Comparison of ENCODE assay signal across 1 cellular context in the genomic region with DNA sequence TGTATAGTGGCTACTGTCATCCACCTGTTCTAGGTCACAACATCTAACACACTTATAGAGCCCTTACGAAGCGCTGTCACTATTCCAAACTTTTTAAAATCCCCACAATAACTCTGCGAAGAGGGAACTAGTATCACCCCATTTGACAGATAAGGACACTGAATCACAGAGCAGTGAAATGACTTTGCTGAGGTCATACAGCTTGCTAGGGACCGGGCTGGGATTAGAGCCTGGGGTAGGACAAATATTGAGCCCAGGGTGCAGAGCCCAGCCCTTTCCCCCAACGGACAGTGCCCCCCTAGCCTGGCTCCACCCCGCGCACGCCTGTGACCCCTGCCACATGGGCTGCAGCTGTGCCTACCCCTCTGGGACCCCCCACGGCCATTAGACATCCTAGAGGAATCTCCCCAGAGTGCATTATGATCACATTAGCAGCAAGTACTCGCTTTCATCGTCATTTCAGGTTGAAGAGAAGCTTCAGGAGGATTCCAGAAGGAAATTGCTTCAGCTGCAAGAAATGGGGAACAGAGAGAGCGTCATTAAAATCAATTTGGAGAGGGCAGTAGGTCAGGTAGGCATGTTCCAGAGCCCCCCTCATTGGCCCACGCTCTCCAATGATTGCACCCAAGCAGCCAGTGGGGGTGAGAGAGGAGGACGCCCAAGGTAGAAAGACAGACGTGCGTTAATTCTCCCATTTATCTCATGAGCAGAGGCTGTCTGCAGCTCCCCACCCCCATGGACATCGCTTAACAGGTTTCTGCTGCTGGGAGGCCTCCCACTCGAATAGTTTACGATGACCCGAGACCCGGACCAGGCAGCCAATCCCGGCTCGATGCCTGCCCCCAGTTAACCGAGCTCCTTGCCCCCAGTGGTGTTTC.
TF ChIP-seq lines count a peak whose summit lies in the region.

No MANE protein-coding gene starts in this region.

TF ChIP-seq in WTC11, 78 proteins besides CTCF, POLR2A, EP300 and RAD21 (continued from another document):
- no peak for TF ChIP-seq IRF2 (CRISPR knock-in tag; IDR thresholded peaks at IDR 0.05; ENCODE audit: borderline replicate concordance, low read depth)
- TF ChIP-seq, protein P1, sequence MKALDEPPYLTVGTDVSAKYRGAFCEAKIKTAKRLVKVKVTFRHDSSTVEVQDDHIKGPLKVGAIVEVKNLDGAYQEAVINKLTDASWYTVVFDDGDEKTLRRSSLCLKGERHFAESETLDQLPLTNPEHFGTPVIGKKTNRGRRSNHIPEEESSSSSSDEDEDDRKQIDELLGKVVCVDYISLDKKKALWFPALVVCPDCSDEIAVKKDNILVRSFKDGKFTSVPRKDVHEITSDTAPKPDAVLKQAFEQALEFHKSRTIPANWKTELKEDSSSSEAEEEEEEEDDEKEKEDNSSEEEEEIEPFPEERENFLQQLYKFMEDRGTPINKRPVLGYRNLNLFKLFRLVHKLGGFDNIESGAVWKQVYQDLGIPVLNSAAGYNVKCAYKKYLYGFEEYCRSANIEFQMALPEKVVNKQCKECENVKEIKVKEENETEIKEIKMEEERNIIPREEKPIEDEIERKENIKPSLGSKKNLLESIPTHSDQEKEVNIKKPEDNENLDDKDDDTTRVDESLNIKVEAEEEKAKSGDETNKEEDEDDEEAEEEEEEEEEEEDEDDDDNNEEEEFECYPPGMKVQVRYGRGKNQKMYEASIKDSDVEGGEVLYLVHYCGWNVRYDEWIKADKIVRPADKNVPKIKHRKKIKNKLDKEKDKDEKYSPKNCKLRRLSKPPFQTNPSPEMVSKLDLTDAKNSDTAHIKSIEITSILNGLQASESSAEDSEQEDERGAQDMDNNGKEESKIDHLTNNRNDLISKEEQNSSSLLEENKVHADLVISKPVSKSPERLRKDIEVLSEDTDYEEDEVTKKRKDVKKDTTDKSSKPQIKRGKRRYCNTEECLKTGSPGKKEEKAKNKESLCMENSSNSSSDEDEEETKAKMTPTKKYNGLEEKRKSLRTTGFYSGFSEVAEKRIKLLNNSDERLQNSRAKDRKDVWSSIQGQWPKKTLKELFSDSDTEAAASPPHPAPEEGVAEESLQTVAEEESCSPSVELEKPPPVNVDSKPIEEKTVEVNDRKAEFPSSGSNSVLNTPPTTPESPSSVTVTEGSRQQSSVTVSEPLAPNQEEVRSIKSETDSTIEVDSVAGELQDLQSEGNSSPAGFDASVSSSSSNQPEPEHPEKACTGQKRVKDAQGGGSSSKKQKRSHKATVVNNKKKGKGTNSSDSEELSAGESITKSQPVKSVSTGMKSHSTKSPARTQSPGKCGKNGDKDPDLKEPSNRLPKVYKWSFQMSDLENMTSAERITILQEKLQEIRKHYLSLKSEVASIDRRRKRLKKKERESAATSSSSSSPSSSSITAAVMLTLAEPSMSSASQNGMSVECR (CRISPR knock-in tag; IDR thresholded peaks at IDR 0.05; ENCODE audit: borderline replicate concordance): no peak
- no peak for TF ChIP-seq FOXJ3 (CRISPR knock-in tag; IDR thresholded peaks at IDR 0.05; ENCODE audit: borderline replicate concordance)
- TF ChIP-seq, protein P2, sequence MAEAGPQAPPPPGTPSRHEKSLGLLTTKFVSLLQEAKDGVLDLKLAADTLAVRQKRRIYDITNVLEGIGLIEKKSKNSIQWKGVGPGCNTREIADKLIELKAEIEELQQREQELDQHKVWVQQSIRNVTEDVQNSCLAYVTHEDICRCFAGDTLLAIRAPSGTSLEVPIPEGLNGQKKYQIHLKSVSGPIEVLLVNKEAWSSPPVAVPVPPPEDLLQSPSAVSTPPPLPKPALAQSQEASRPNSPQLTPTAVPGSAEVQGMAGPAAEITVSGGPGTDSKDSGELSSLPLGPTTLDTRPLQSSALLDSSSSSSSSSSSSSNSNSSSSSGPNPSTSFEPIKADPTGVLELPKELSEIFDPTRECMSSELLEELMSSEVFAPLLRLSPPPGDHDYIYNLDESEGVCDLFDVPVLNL (CRISPR knock-in tag; IDR thresholded peaks at IDR 0.05; ENCODE audit: borderline replicate concordance, low read depth): no peak
- no peak for TF ChIP-seq ESRRA (CRISPR knock-in tag; IDR thresholded peaks at IDR 0.05; ENCODE audit: borderline replicate concordance)
- TF ChIP-seq TCF7 (CRISPR knock-in tag; IDR thresholded peaks at IDR 0.05; ENCODE audit: low read depth): no peak
- TF ChIP-seq, protein P3, sequence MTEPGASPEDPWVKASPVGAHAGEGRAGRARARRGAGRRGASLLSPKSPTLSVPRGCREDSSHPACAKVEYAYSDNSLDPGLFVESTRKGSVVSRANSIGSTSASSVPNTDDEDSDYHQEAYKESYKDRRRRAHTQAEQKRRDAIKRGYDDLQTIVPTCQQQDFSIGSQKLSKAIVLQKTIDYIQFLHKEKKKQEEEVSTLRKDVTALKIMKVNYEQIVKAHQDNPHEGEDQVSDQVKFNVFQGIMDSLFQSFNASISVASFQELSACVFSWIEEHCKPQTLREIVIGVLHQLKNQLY (CRISPR knock-in tag; IDR thresholded peaks at IDR 0.05): no peak
- no peak for TF ChIP-seq MXD4 (CRISPR knock-in tag; IDR thresholded peaks at IDR 0.05; ENCODE audit: borderline replicate concordance)
